9 cellular contexts compared by ENCODE assay signal in genomic region chr7:124276005-124276606, GRCh38.
DNase-seq lines count a peak whose midpoint lies in the region; ATAC-seq, FAIRE-seq and TF ChIP-seq lines count a peak whose summit lies in the region.
"Had no signal": no experiment of that assay in that cellular context is flagged by ENCODE, and none has a peak within 500 bp of the region (broad histone marks: within the 10 kb centered on the region; RNA-seq: fewer than 3 reads in every experiment).

No MANE protein-coding gene starts in this region.

- ATAC-seq in GM18861 (IDR thresholded peaks at IDR 0.05; ENCODE audit: unreplicated experiment) (peak; percentile 99), HG02943 (IDR thresholded peaks at IDR 0.05; ENCODE audit: low read depth, unreplicated experiment) (peak; percentile 93)

- DNase-seq in NCI-H460 (ENCODE audit: extremely low read depth, low read depth) (peak; percentile 37), epithelial cell of esophagus (ENCODE audit: low read depth) (peak; percentile 51), urothelium cell line (ENCODE audit: low spot score) (peak; percentile 2), DMS79 treated with DMSO at 0.1 percent for 48 hours (lab: John Stamatoyannopoulos, UW) (no peak)
- no peak for DNase-seq in stimulated activated naive CD4-positive, alpha-beta T cell treated with Interleukin-2 at 50 U/mL for 16 hours (lab: John Stamatoyannopoulos, UW)
- DNase-seq: heart left ventricle had no signal

- H3K27ac ChIP-seq in C4-2B = no peak overlapping the region
- H3K27ac ChIP-seq: heart left ventricle had no signal

- H3K4me3 ChIP-seq in epithelial cell of esophagus (ENCODE audit: low read length) = no peak overlapping the region
- H3K4me3 ChIP-seq: heart left ventricle had no signal

- FAIRE-seq in urothelium cell line (lab: Jason Lieb, UNC) = no peak

- TF ChIP-seq CTCF in C4-2B (conservative IDR thresholded peaks at IDR 0.05) (peak; percentile 88), epithelial cell of esophagus (IDR thresholded peaks at IDR 0.05; ENCODE audit: insufficient read depth, low read depth, low read length, missing control alignments) (peak; percentile 64)

Comparison
In these comparisons a context has a peak if more than half of its experiments do, and no peak if none do; other contexts are left out.
1. DNase-seq: peak in NCI-H460 (single experiment), epithelial cell of esophagus (single experiment) and urothelium cell line (single experiment); none in stimulated activated naive CD4-positive, alpha-beta T cell treated with Interleukin-2 at 50 U/mL for 16 hours (single experiment) and DMS79 treated with DMSO at 0.1 percent for 48 hours (single experiment).